In genomic region chr1:88731475-88731874, GRCh38 we compare ENCODE assay signal across 8 cellular contexts. TPM values are rescaled to one million over a fixed set of nuclear protein-coding genes. Genes with fewer than 3 reads are reported as not detected.
DNase-seq lines count a peak whose midpoint lies in the region; ATAC-seq, FAIRE-seq and TF ChIP-seq lines count a peak whose summit lies in the region.

No MANE protein-coding gene starts in this region.

- H3K27ac Mint-ChIP-seq in nephron progenitor cell, result peak overlapping the region; percentile 75

- peaks cover 13% of the 10 kb centered on the region for H3K4me1 ChIP-seq in endocrine pancreas (ENCODE audit: control insufficient read depth, insufficient read depth, low read length)

- H3K9me3 Mint-ChIP-seq in nephron progenitor cell, result peaks cover 42% of the 10 kb centered on the region

- no peak for TF ChIP-seq CTCF in nephron progenitor cell (IDR thresholded peaks at IDR 0.05)

- no peak overlapping the region for H3K9ac ChIP-seq in endocrine pancreas (ENCODE audit: control insufficient read depth, insufficient read depth, low read length)

- no peaks in the 10 kb centered on the region for H3K9me3 ChIP-seq in endocrine pancreas (ENCODE audit: control insufficient read depth, low read length)

- DNase-seq in COR-L47 (lab: John Stamatoyannopoulos, UW) (peak; percentile 26), NCI-H2196 treated with DMSO at 0.1 percent for 48 hours (lab: John Stamatoyannopoulos, UW; ENCODE audit: unreplicated experiment) (peak; percentile 63), nephron progenitor cell (no peak), GM12892 (ENCODE audit: insufficient read length) (no peak), ecto neural progenitor cell (ENCODE audit: low spot score) (no peak), NCI-H1048 (lab: John Stamatoyannopoulos, UW) (no peak)

- no peaks in the 10 kb centered on the region for H3K4me1 Mint-ChIP-seq in nephron progenitor cell

- H3K36me3 ChIP-seq in endocrine pancreas (ENCODE audit: control insufficient read depth, insufficient read depth, low read length), result no peaks in the 10 kb centered on the region

- peaks cover 90% of the 10 kb centered on the region for H3K36me3 Mint-ChIP-seq in nephron progenitor cell (ENCODE audit: low read depth)

- TF ChIP-seq POLR2A in GM12892 (IDR thresholded peaks at IDR 0.05; ENCODE audit: low read depth, low read length), result no peak

- H3K4me3 Mint-ChIP-seq in nephron progenitor cell, result no peak overlapping the region

- peak overlapping the region; percentile 78 for H3K4me3 ChIP-seq in endocrine pancreas (ENCODE audit: control insufficient read depth, insufficient read depth, low read length)

- no peak for FAIRE-seq in GM12892 (lab: Jason Lieb, UNC)

- no peaks in the 10 kb centered on the region for H3K27me3 Mint-ChIP-seq in nephron progenitor cell (ENCODE audit: low read depth, poor library complexity)

- ATAC-seq in HG03175 (IDR thresholded peaks at IDR 0.05; ENCODE audit: unreplicated experiment), result no peak

- no peaks in the 10 kb centered on the region for H3K27me3 ChIP-seq in endocrine pancreas (ENCODE audit: control insufficient read depth, insufficient read depth, low read length)

RNA-seq across cellular contexts. Expression of gene PKN2, which starts 47.4 kb away (rescaled TPM):
- polyA plus RNA-seq in GM12892 (2012; ENCODE audit: missing spikeins), result 10.1 TPM

Comparison
In these comparisons a context has a peak if more than half of its experiments do, and no peak if none do; other contexts are left out.
1. DNase-seq: peak in COR-L47 (single experiment) and NCI-H2196 treated with DMSO at 0.1 percent for 48 hours (single experiment); none in nephron progenitor cell (single experiment), GM12892 (single experiment), ecto neural progenitor cell (single experiment) and NCI-H1048 (single experiment).